ENCODE assay signal across 8 cellular contexts in genomic region chr6:32785781-32786533, GRCh38. TPM values are rescaled to one million over a fixed set of nuclear protein-coding genes. Genes with fewer than 3 reads are reported as not detected.
DNase-seq lines count a peak whose midpoint lies in the region; ATAC-seq and TF ChIP-seq lines count a peak whose summit lies in the region.

No MANE protein-coding gene starts in this region.

- H3K27ac ChIP-seq in RWPE2 (ENCODE audit: poor library complexity, severe bottlenecking): no peak overlapping the region
- no peak overlapping the region for H3K27ac ChIP-seq in coronary artery
- no peak overlapping the region for H3K27ac ChIP-seq in liver (ENCODE audit: low read depth in 1 of 2, low read length in 2 of 2)
- no peak overlapping the region for H3K27ac ChIP-seq in upper lobe of left lung

- peak; percentile 81 to 82 for TF ChIP-seq RAD21 in liver (IDR thresholded peaks at IDR 0.05)

- H3K9ac ChIP-seq in liver (ENCODE audit: low read depth in 1 of 2, low read length in 2 of 2): no peak overlapping the region

- H3K27me3 ChIP-seq in RWPE2 (ENCODE audit: insufficient read depth, poor library complexity, severe bottlenecking): peaks cover 28% of the 10 kb centered on the region
- peaks cover 0 to 6% (median 0%) of the 10 kb centered on the region in 4 donors for H3K27me3 ChIP-seq in liver (ENCODE audit: control insufficient read depth in 4 of 4, insufficient read depth in 4 of 4, low read length in 3 of 4)
- H3K27me3 ChIP-seq in upper lobe of left lung: no peaks in the 10 kb centered on the region

- DNase-seq in activated gamma-delta T cell treated with Interleukin-2 at 50 U/mL for 16 hours (peak; percentile 21), activated gamma-delta T cell (lab: John Stamatoyannopoulos, UW) (no peak), Kasumi-1 (lab: John Stamatoyannopoulos, UW) (peak; percentile 68 to 77), RWPE2 (ENCODE audit: low spot score) (no peak), coronary artery (ENCODE audit: low spot score) (no peak), upper lobe of left lung (peak in 1 of 2 donors; percentile 58)

- no peaks in the 10 kb centered on the region for H3K9me3 ChIP-seq in RWPE2 (ENCODE audit: severe bottlenecking)
- no peaks in the 10 kb centered on the region for H3K9me3 ChIP-seq in liver (ENCODE audit: control insufficient read depth in 4 of 4, low read length in 3 of 4)
- H3K9me3 ChIP-seq in upper lobe of left lung: no peaks in the 10 kb centered on the region

- TF ChIP-seq CTCF in RWPE2 (IDR thresholded peaks at IDR 0.05; ENCODE audit: poor library complexity, severe bottlenecking) (peak; percentile 65), coronary artery (IDR thresholded peaks at IDR 0.05) (peak; percentile 14), liver (IDR thresholded peaks at IDR 0.05; ENCODE audit: low read depth, low read length, missing input control) (peak; percentile 62), upper lobe of left lung (IDR thresholded peaks at IDR 0.05) (peak; percentile 34 to 75 (median 60))

- H3K4me1 ChIP-seq in RWPE2 (ENCODE audit: insufficient read depth, poor library complexity, severe bottlenecking) (no peaks in the 10 kb centered on the region), liver (ENCODE audit: control insufficient read depth in 4 of 4, insufficient read depth in 4 of 4, low read length in 3 of 4) (no peaks in the 10 kb centered on the region), upper lobe of left lung (no peaks in the 10 kb centered on the region)

- TF ChIP-seq EP300 in upper lobe of left lung (IDR thresholded peaks at IDR 0.05): no peak

- no peak overlapping the region for H3K4me3 ChIP-seq in RWPE2 (ENCODE audit: severe bottlenecking)
- H3K4me3 ChIP-seq in coronary artery: no peak overlapping the region
- H3K4me3 ChIP-seq in liver (ENCODE audit: low read depth in 1 of 3, low read length in 3 of 3): no peak overlapping the region
- H3K4me3 ChIP-seq in upper lobe of left lung: no peak overlapping the region

- 38% methylated on average over 5 of the region's 5 CpGs for WGBS in liver
- 31 to 40% methylated on average over 5 of the region's 5 CpGs for WGBS in upper lobe of left lung, 2 donors

- H3K36me3 ChIP-seq in RWPE2 (ENCODE audit: low read depth) (no peaks in the 10 kb centered on the region), liver (ENCODE audit: control insufficient read depth in 4 of 4, insufficient read depth in 3 of 4, low read depth in 1 of 4, low read length in 3 of 4) (no peaks in the 10 kb centered on the region), upper lobe of left lung (no peaks in the 10 kb centered on the region)

- ATAC-seq in RWPE2 (ENCODE audit: low read depth) (peak; percentile 87), upper lobe of left lung (ENCODE audit: low FRiP score in 2 of 2) (peak; percentile 84 to 91), GM19023 (IDR thresholded peaks at IDR 0.05; ENCODE audit: unreplicated experiment) (no peak)

- no peak for TF ChIP-seq POLR2A in upper lobe of left lung (IDR thresholded peaks at IDR 0.05)

TF ChIP-seq in liver, 16 proteins besides CTCF, POLR2A, EP300 and RAD21:
- no peak for TF ChIP-seq SP1 (IDR thresholded peaks at IDR 0.05)
- no peak for TF ChIP-seq GABPA (IDR thresholded peaks at IDR 0.05 in 1 of 2, conservative IDR thresholded peaks at IDR 0.05 in 1 of 2)
- no peak for TF ChIP-seq FOXA1 (IDR thresholded peaks at IDR 0.05)
- TF ChIP-seq, protein P1, sequence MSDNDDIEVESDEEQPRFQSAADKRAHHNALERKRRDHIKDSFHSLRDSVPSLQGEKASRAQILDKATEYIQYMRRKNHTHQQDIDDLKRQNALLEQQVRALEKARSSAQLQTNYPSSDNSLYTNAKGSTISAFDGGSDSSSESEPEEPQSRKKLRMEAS (IDR thresholded peaks at IDR 0.05): no peak
- TF ChIP-seq HNF4A (conservative IDR thresholded peaks at IDR 0.05): no peak
- no peak for TF ChIP-seq EGR1 (IDR thresholded peaks at IDR 0.05; ENCODE audit: low read depth in 2 of 2)
- TF ChIP-seq REST (IDR thresholded peaks at IDR 0.05): no peak
- no peak for TF ChIP-seq YY1 (IDR thresholded peaks at IDR 0.05)
- TF ChIP-seq, protein P2, sequence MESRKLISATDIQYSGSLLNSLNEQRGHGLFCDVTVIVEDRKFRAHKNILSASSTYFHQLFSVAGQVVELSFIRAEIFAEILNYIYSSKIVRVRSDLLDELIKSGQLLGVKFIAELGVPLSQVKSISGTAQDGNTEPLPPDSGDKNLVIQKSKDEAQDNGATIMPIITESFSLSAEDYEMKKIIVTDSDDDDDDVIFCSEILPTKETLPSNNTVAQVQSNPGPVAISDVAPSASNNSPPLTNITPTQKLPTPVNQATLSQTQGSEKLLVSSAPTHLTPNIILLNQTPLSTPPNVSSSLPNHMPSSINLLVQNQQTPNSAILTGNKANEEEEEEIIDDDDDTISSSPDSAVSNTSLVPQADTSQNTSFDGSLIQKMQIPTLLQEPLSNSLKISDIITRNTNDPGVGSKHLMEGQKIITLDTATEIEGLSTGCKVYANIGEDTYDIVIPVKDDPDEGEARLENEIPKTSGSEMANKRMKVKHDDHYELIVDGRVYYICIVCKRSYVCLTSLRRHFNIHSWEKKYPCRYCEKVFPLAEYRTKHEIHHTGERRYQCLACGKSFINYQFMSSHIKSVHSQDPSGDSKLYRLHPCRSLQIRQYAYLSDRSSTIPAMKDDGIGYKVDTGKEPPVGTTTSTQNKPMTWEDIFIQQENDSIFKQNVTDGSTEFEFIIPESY (IDR thresholded peaks at IDR 0.05): no peak
- TF ChIP-seq, protein P3, sequence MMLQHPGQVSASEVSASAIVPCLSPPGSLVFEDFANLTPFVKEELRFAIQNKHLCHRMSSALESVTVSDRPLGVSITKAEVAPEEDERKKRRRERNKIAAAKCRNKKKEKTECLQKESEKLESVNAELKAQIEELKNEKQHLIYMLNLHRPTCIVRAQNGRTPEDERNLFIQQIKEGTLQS (IDR thresholded peaks at IDR 0.05): no peak
- TF ChIP-seq JUND (IDR thresholded peaks at IDR 0.05): no peak
- TF ChIP-seq HNF4G (IDR thresholded peaks at IDR 0.05): no peak
- TF ChIP-seq TAF1 (conservative IDR thresholded peaks at IDR 0.05): no peak
- no peak for TF ChIP-seq NR2F2 (IDR thresholded peaks at IDR 0.05)

RNA-seq across cellular contexts. Expression of gene HLA-DQB2, which starts 22.6 kb away (rescaled TPM):
- total RNA-seq in liver (not detected), upper lobe of left lung (10 to 100 TPM in 3 of 6 donors, 1 to 10 TPM in 2, not detected in 1; 1.6 to 86.9 (median 16.5) TPM)
- polyA plus RNA-seq in liver: under 1 TPM in 1 of 2 donors, not detected in 1; 0.32 TPM

RNA-seq across cellular contexts. Expression of gene HLA-DOB, which starts 30.8 kb away (rescaled TPM):
- total RNA-seq in liver: under 1 TPM in 1 of 2 donors, not detected in 1; 0.25 TPM
- under 1 TPM; 0.16 to 0.67 TPM for polyA plus RNA-seq in liver
- total RNA-seq in upper lobe of left lung: 10 to 100 TPM in 1 of 6 donors, 1 to 10 TPM in 5; 1.3 to 15.2 (median 3.7) TPM

RNA-seq across cellular contexts. Expression of gene HLA-DQA2, which starts 44.8 kb away (rescaled TPM):
- total RNA-seq in liver (under 1 TPM in 1 of 2 donors, not detected in 1; 0.23 TPM), upper lobe of left lung (10 to 100 TPM in 2 of 6 donors, 1 to 10 TPM in 3, not detected in 1; 1.4 to 52.6 (median 4.4) TPM)
- under 1 TPM; 0.16 to 0.32 TPM for polyA plus RNA-seq in liver

RNA-seq across cellular contexts. Expression of gene TAP2, which starts 52.6 kb away (rescaled TPM):
- 1 to 10 TPM; 5.1 to 7.7 TPM for total RNA-seq in liver
- 10 to 100 TPM in 1 of 2 donors, 1 to 10 TPM in 1; 2.2 to 14.9 TPM for polyA plus RNA-seq in liver
- total RNA-seq in upper lobe of left lung: 100 to 1,000 TPM in 2 of 6 donors, 10 to 100 TPM in 4; 17.6 to 266 (median 62.1) TPM

RNA-seq across cellular contexts. Expression of gene PSMB8, which starts 57.9 kb away (rescaled TPM):
- total RNA-seq in liver (10 to 100 TPM; 19.9 to 39.1 TPM), upper lobe of left lung (100 to 1,000 TPM in 1 of 6 donors, 10 to 100 TPM in 5; 48.2 to 110 (median 71.7) TPM)
- polyA plus RNA-seq in liver: 10 to 100 TPM; 49.0 to 75.1 TPM

Comparison
In these comparisons a context has a peak if more than half of its experiments do, and no peak if none do; other contexts are left out.
1. DNase-seq: peak in activated gamma-delta T cell treated with Interleukin-2 at 50 U/mL for 16 hours (single experiment) and Kasumi-1 (2 of 2); none in activated gamma-delta T cell (single experiment), RWPE2 (single experiment) and coronary artery (single experiment).
2. CTCF ChIP-seq: peak in every context shown above with its lines; median percentile 65 in RWPE2; 62 in liver; 60 in upper lobe of left lung; 14 in coronary artery.